ENCODE assay signal across 16 cellular contexts in the genomic region with DNA sequence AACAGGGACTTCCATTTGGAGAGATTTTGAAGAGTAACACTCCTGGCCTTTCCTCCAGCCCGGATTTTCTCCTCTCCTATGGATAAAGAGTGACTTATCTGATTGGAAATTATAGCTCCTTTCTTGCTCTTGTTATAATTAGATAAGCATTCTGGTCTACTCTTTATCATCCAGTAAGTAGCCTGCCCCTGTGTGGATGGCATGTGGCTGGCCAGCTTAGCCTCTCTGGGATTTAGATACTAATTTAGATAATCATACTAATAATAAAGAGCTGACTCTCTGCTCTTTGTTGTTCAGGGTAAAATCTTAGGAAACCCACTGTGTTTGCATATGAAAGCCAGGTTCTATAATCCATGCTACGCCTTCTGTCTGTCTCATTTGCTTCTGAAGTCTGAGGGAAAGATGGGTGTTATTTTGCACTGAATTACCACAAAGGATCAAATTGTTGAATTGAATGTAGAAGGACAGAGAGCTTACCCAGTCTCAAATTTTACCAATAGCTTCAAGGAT.
"Had no signal": no experiment of that assay in that cellular context is flagged by ENCODE, and none has a peak within 500 bp of the region (broad histone marks: within the 10 kb centered on the region; RNA-seq: fewer than 3 reads in every experiment).

No MANE protein-coding gene starts in this region.

- H3K4me1 ChIP-seq: suprapubic skin, upper lobe of left lung had no signal

- ATAC-seq: esophagus mucosa; left colon; natural killer cell; stimulated activated naive CD8-positive, alpha-beta T cell treated with anti-CD3 and anti-CD28 coated beads, Interleukin-15, Interleukin-2, amounts not matched to agents 100 U/mL and 50 U/mL, for 24 hours had no signal

- DNase-seq: activated CD4-positive, alpha-beta T cell treated with anti-CD3 and anti-CD28 coated beads, Interleukin-2, amount 10 ng/mL, durations not matched to agents 7 days and 5 days; activated CD4-positive, CD25-positive, alpha-beta regulatory T cell; activated effector memory CD4-positive, alpha-beta T cell treated with Interleukin-2 at 50 U/mL for 16 hours; activated T-cell treated with anti-CD3 and anti-CD28 coated beads, Interleukin-2, amount 50 U/mL, for 24 hours; amniotic stem cell; glutamatergic neuron; immature natural killer cell; left colon; natural killer cell; stimulated activated CD4-positive, alpha-beta T cell treated with anti-CD3 and anti-CD28 coated beads, Interleukin-2, amount 100 ng/mL, for 48 hours; stimulated activated naive CD8-positive, alpha-beta T cell treated with anti-CD3 and anti-CD28 coated beads, Interleukin-15, Interleukin-2, amounts not matched to agents 100 U/mL and 50 U/mL, for 24 hours; T-helper 1 cell; upper lobe of left lung had no signal

- H3K36me3 ChIP-seq: suprapubic skin, upper lobe of left lung had no signal

- H3K27ac ChIP-seq: suprapubic skin, upper lobe of left lung had no signal

- H3K4me3 ChIP-seq: lung, suprapubic skin, upper lobe of left lung had no signal

- H3K27me3 ChIP-seq: suprapubic skin, upper lobe of left lung had no signal

- H3K9me3 ChIP-seq: upper lobe of left lung had no signal
